Comparison of ENCODE assay signal across 9 cellular contexts in genomic region chr17:58249270-58250133, GRCh38. TPM values are rescaled to one million over a fixed set of nuclear protein-coding genes. Genes with fewer than 3 reads are reported as not detected.
A peak's percentile ranks its signal among the peaks of the same experiment; 100 is the strongest.
DNase-seq lines count a peak whose midpoint lies in the region; ATAC-seq lines count a peak whose summit lies in the region.
"Had no signal": no experiment of that assay in that cellular context is flagged by ENCODE, and none has a peak within 500 bp of the region (broad histone marks: within the 10 kb centered on the region; RNA-seq: fewer than 3 reads in every experiment).

No MANE protein-coding gene starts in this region.

- no peak for ATAC-seq in HG03457 (IDR thresholded peaks at IDR 0.05; ENCODE audit: unreplicated experiment)

- DNase-seq in COLO829 (ENCODE audit: low spot score) = peak; percentile 69
- DNase-seq in HCEC 1CT = peak; percentile 25
- DNase-seq in NCI-H2107 (lab: John Stamatoyannopoulos, UW) = peak; percentile 36
- peak; percentile 63 for DNase-seq in activated CD4-positive, alpha-beta T cell treated with anti-CD3 and anti-CD28 coated beads for 1 hour
- peak; percentile 89 for DNase-seq in cerebellum (ENCODE audit: low spot score)
- peak; percentile 52 for DNase-seq in kidney tubule cell (ENCODE audit: low spot score)
- DNase-seq in stimulated activated CD4-positive, alpha-beta T cell treated with anti-CD3 and anti-CD28 coated beads, Interleukin-1b, Interleukin-23, amount 100 ng/mL, for 24 hours (ENCODE audit: low read depth in 4 of 4, low spot score in 1 of 4) = peak; percentile 66 to 77 (median 72)

RNA-seq across cellular contexts. Expression of gene LPO, which starts 11.1 kb away (rescaled TPM):
- not detected for total RNA-seq in cerebellum
- total RNA-seq: activated CD8-positive, alpha-beta memory T cell treated with anti-CD3 and anti-CD28 coated beads for 36 hours had no signal

RNA-seq across cellular contexts. Expression of gene MKS1, which starts 30.4 kb away (rescaled TPM):
- 20.8 TPM for total RNA-seq in cerebellum

RNA-seq across cellular contexts. Expression of gene MPO, which starts 31.2 kb away (rescaled TPM):
- 2.7 TPM for total RNA-seq in cerebellum
- total RNA-seq: activated CD8-positive, alpha-beta memory T cell treated with anti-CD3 and anti-CD28 coated beads for 36 hours had no signal

RNA-seq across cellular contexts. Expression of gene EPX, which starts 57.0 kb away (rescaled TPM):
- total RNA-seq in cerebellum = 0.09 TPM
- total RNA-seq: activated CD8-positive, alpha-beta memory T cell treated with anti-CD3 and anti-CD28 coated beads for 36 hours had no signal

Comparison
In these comparisons a context has a peak if more than half of its experiments do, and no peak if none do; other contexts are left out.
1. DNase-seq: peak in every context shown above with its lines; median percentile 89 in cerebellum; 72 in stimulated activated CD4-positive, alpha-beta T cell treated with anti-CD3 and anti-CD28 coated beads, Interleukin-1b, Interleukin-23, amount 100 ng/mL, for 24 hours; 69 in COLO829; 63 in activated CD4-positive, alpha-beta T cell treated with anti-CD3 and anti-CD28 coated beads for 1 hour; 52 in kidney tubule cell; 36 in NCI-H2107; 25 in HCEC 1CT.